ENCODE assay signal across 19 cellular contexts in genomic region chr1:9018372-9018771, GRCh38. TPM values are rescaled to one million over a fixed set of nuclear protein-coding genes. Genes with fewer than 3 reads are reported as not detected.
DNase-seq lines count a peak whose midpoint lies in the region; ATAC-seq and TF ChIP-seq lines count a peak whose summit lies in the region.
"Had no signal": no experiment of that assay in that cellular context is flagged by ENCODE, and none has a peak within 500 bp of the region (broad histone marks: within the 10 kb centered on the region; RNA-seq: fewer than 3 reads in every experiment).

No MANE protein-coding gene starts in this region.

- ATAC-seq in HG03354 (IDR thresholded peaks at IDR 0.05; ENCODE audit: poor library complexity, severe bottlenecking, unreplicated experiment): no peak
- ATAC-seq: CD8-positive, alpha-beta T cell; GM23338; K562 had no signal

- H3K27ac ChIP-seq in SJCRH30: no peak overlapping the region
- H3K27ac ChIP-seq: 22Rv1, PC-9 had no signal

- H3K9me3 Mint-ChIP-seq in nephron progenitor cell: no peaks in the 10 kb centered on the region
- H3K9me3 Mint-ChIP-seq: CD8-positive, alpha-beta T cell; GM23338 had no signal

- TF ChIP-seq CTCF in nephron progenitor cell (IDR thresholded peaks at IDR 0.05): no peak

- no peak overlapping the region for H3K4me3 ChIP-seq in SJCRH30
- H3K4me3 ChIP-seq: GM23338, K562, PC-9 had no signal

- no peaks in the 10 kb centered on the region for H3K9me3 ChIP-seq in SJCRH30 (replicated peaks)
- H3K9me3 ChIP-seq: BE2C had no signal

- H3K27me3 ChIP-seq in SJCRH30: peaks cover 16% of the 10 kb centered on the region
- H3K27me3 ChIP-seq: BE2C had no signal

- no peaks in the 10 kb centered on the region for H3K36me3 ChIP-seq in SJCRH30
- H3K36me3 ChIP-seq: BE2C had no signal

- peak overlapping the region; percentile 89 for H3K27ac Mint-ChIP-seq in nephron progenitor cell
- H3K27ac Mint-ChIP-seq: CD8-positive, alpha-beta T cell; GM23338 had no signal

- H3K36me3 Mint-ChIP-seq in nephron progenitor cell (ENCODE audit: low read depth): no peaks in the 10 kb centered on the region
- H3K36me3 Mint-ChIP-seq: CD8-positive, alpha-beta T cell had no signal

- H3K27me3 Mint-ChIP-seq in nephron progenitor cell (ENCODE audit: low read depth, poor library complexity): peaks cover 7% of the 10 kb centered on the region

- peak; percentile 23 for DNase-seq in DMS 273 (lab: John Stamatoyannopoulos, UW; ENCODE audit: unreplicated experiment)
- DNase-seq in DMS 273 treated with DMSO at 0.1 percent for 48 hours (lab: John Stamatoyannopoulos, UW): no peak
- peak; percentile 60 to 70 for DNase-seq in SJCRH30
- peak; percentile 83 to 90 for DNase-seq in dermis microvascular lymphatic vessel endothelial cell (ENCODE audit: low read depth in 2 of 2)
- no peak for DNase-seq in nephron progenitor cell
- no peak for DNase-seq in stimulated activated CD4-positive, alpha-beta T cell treated with anti-CD3 and anti-CD28 coated beads, Interleukin-2, amount 100 ng/mL, for 24 hours
- DNase-seq in HuH-7.5 (ENCODE audit: low spot score): no peak
- DNase-seq: BE2C; CD8-positive, alpha-beta T cell; MV-4-11; NCI-H1436 treated with DMSO at 0.1 percent for 48 hours; NCI-H2029 treated with DMSO at 0.1 percent for 48 hours; NCI-H748 treated with DMSO at 0.1 percent for 48 hours; PC-9 had no signal

- no peaks in the 10 kb centered on the region; the same call in 1 of the 2 replicates for H3K4me1 ChIP-seq in SJCRH30
- H3K4me1 ChIP-seq: BE2C had no signal

- H3K4me1 Mint-ChIP-seq in nephron progenitor cell: peaks cover 73% of the 10 kb centered on the region
- H3K4me1 Mint-ChIP-seq: GM23338 had no signal

- no peak overlapping the region for H3K4me3 Mint-ChIP-seq in nephron progenitor cell
- H3K4me3 Mint-ChIP-seq: CD8-positive, alpha-beta T cell; GM23338 had no signal

RNA-seq across cellular contexts. Expression of gene SLC2A7, which starts 7.9 kb away (rescaled TPM):
- not detected in 2 replicates for total RNA-seq in SJCRH30 (2014; rRNA removed; shearing (Covaris generic))
- total RNA-seq in dermis microvascular lymphatic vessel endothelial cell: 0.13 and 0.39 TPM in 2 replicates
- total RNA-seq: CD8-positive, alpha-beta T cell; GM23338; K562; NCI-H460; PC-9 had no signal

RNA-seq across cellular contexts. Expression of gene SLC2A5, which starts 51.1 kb away (rescaled TPM):
- not detected in 2 replicates for total RNA-seq in SJCRH30 (2014; rRNA removed; shearing (Covaris generic))
- total RNA-seq in dermis microvascular lymphatic vessel endothelial cell: 0.13 and 0.25 TPM in 2 replicates
- total RNA-seq: CD8-positive, alpha-beta T cell; K562; NCI-H460; PC-9 had no signal

Comparison
In these comparisons a context has a peak if more than half of its experiments do, and no peak if none do; other contexts are left out.
1. DNase-seq: peak in DMS 273 (single experiment), SJCRH30 (2 of 2) and dermis microvascular lymphatic vessel endothelial cell (2 of 2); none in DMS 273 treated with DMSO at 0.1 percent for 48 hours (single experiment), nephron progenitor cell (single experiment), stimulated activated CD4-positive, alpha-beta T cell treated with anti-CD3 and anti-CD28 coated beads, Interleukin-2, amount 100 ng/mL, for 24 hours (0 of 2) and HuH-7.5 (single experiment).